ENCODE assay signal across 18 cellular contexts in the genomic region with DNA sequence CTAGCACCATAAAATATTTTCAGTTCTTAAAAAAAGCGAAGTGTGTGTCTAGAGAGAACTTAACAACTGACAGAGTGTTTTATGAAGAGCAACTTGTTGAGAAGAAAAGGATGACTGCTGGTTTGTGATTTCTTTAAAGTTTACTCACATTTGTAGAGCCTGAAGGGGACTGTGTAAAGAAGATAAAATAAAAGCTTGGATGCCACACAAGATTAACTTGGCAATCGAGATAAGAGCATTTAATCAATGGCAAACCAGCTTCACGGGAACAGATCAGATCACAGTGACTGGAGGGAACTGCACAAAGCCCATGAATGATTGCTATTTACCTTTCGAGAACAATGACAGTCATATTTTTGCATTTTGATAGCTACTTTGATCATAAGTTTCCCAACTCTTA.
DNase-seq lines count a peak whose midpoint lies in the region; ATAC-seq and TF ChIP-seq lines count a peak whose summit lies in the region.
"Had no signal": no experiment of that assay in that cellular context is flagged by ENCODE, and none has a peak within 500 bp of the region (broad histone marks: within the 10 kb centered on the region; RNA-seq: fewer than 3 reads in every experiment).

No MANE protein-coding gene starts in this region.

- CTCF ChIA-PET in PC-3 (lab: Charles Lee), result no interaction called here

- no peaks in the 10 kb centered on the region for H3K9me3 ChIP-seq in PC-3 (ENCODE audit: low read length)
- no peaks in the 10 kb centered on the region for H3K9me3 ChIP-seq in endodermal cell (ENCODE audit: control insufficient read depth, low read length)
- H3K9me3 ChIP-seq: BLaER1 had no signal

- 50 to 60% methylated on average over 3 to 4 of the region's 4 CpGs for WGBS in endodermal cell (ENCODE audit: insufficient coverage in 1 of 2, insufficient read length in 1 of 2), 2 experiments

- no peak overlapping the region for H3K4me3 Mint-ChIP-seq in endodermal cell
- no peak overlapping the region for H3K4me3 Mint-ChIP-seq in stimulated activated effector memory CD8-positive, alpha-beta T cell treated with anti-CD3 and anti-CD28 coated beads, Interleukin-12 subunit alpha, Interleukin-12 subunit beta, amount 100 ng/mL, for 72 hours
- H3K4me3 Mint-ChIP-seq: CD14-positive monocyte; CD4-positive, alpha-beta memory T cell had no signal

- H3K27ac ChIP-seq in PC-3 (ENCODE audit: low read length) (no peak overlapping the region), endodermal cell (ENCODE audit: low read depth, low read length) (no peak overlapping the region)
- H3K27ac ChIP-seq: BLaER1, GM23248, HL-60 had no signal

- no peaks in the 10 kb centered on the region for H3K4me1 ChIP-seq in PC-3 (ENCODE audit: insufficient read depth, low read length)
- peaks cover 3% of the 10 kb centered on the region for H3K4me1 ChIP-seq in endodermal cell (ENCODE audit: control insufficient read depth, insufficient read depth, low read length)
- H3K4me1 ChIP-seq: BLaER1 had no signal

- DNase-seq in NCI-H146 (lab: John Stamatoyannopoulos, UW) (peak; percentile 14), PC-3 (no peak), endodermal cell (no peak), HUDEP-2 (lab: John Stamatoyannopoulos, UW; ENCODE audit: unreplicated experiment in 76 of 76) (no peak), HT-29 (ENCODE audit: low spot score) (no peak), T-helper 1 cell (no peak)
- no peak for DNase-seq in stimulated activated effector memory CD8-positive, alpha-beta T cell treated with anti-CD3 and anti-CD28 coated beads, Interleukin-12 subunit alpha, Interleukin-12 subunit beta, amount 100 ng/mL, for 72 hours (ENCODE audit: low spot score in 2 of 2)
- DNase-seq: 8988T; CD4-positive, alpha-beta memory T cell; DMS153; DMS79; GDM1; GM23248; HCEC 1CT had no signal

- H3K9ac ChIP-seq in PC-3 (ENCODE audit: low read length) (no peak overlapping the region), endodermal cell (ENCODE audit: extremely low read depth, low read length, poor library complexity, severe bottlenecking) (no peak overlapping the region)
- H3K9ac ChIP-seq: BLaER1, GM23248 had no signal

- BruUV-seq in PC-3 (replicated peaks; lab: Mats Ljungman, UMichigan), result no TSS peak

- no peaks in the 10 kb centered on the region for H3K9me3 Mint-ChIP-seq in endodermal cell
- peaks cover 9% of the 10 kb centered on the region for H3K9me3 Mint-ChIP-seq in stimulated activated effector memory CD8-positive, alpha-beta T cell treated with anti-CD3 and anti-CD28 coated beads, Interleukin-12 subunit alpha, Interleukin-12 subunit beta, amount 100 ng/mL, for 72 hours
- H3K9me3 Mint-ChIP-seq: CD14-positive monocyte had no signal

- H3K4me1 Mint-ChIP-seq in endodermal cell, result peaks cover 28% of the 10 kb centered on the region
- H3K4me1 Mint-ChIP-seq in stimulated activated effector memory CD8-positive, alpha-beta T cell treated with anti-CD3 and anti-CD28 coated beads, Interleukin-12 subunit alpha, Interleukin-12 subunit beta, amount 100 ng/mL, for 72 hours, result no peaks in the 10 kb centered on the region
- H3K4me1 Mint-ChIP-seq: CD14-positive monocyte; CD4-positive, alpha-beta memory T cell had no signal

- no peaks in the 10 kb centered on the region for H3K9me2 ChIP-seq in PC-3 (replicated peaks; ENCODE audit: low read length)

- no peaks in the 10 kb centered on the region for H3K36me3 Mint-ChIP-seq in endodermal cell (ENCODE audit: low read depth)
- no peaks in the 10 kb centered on the region for H3K36me3 Mint-ChIP-seq in stimulated activated effector memory CD8-positive, alpha-beta T cell treated with anti-CD3 and anti-CD28 coated beads, Interleukin-12 subunit alpha, Interleukin-12 subunit beta, amount 100 ng/mL, for 72 hours
- H3K36me3 Mint-ChIP-seq: CD14-positive monocyte; CD4-positive, alpha-beta memory T cell had no signal

- H3K36me3 ChIP-seq in PC-3 (ENCODE audit: low read depth, low read length), result no peaks in the 10 kb centered on the region
- H3K36me3 ChIP-seq in endodermal cell (ENCODE audit: control insufficient read depth, insufficient read depth, low read length), result no peaks in the 10 kb centered on the region
- H3K36me3 ChIP-seq: BLaER1 had no signal

- H3F3A ChIP-seq in PC-3 (ENCODE audit: low read length, unreplicated experiment), result no peaks in the 10 kb centered on the region

- no peaks in the 10 kb centered on the region for H3K79me2 ChIP-seq in PC-3 (ENCODE audit: low read length)

- POLR2A ChIA-PET in PC-3 (lab: Charles Lee; ENCODE audit: unreplicated experiment), result no interaction called here

- no peaks in the 10 kb centered on the region for H3K27me3 ChIP-seq in PC-3 (ENCODE audit: low read length)
- no peaks in the 10 kb centered on the region for H3K27me3 ChIP-seq in endodermal cell (ENCODE audit: control insufficient read depth, insufficient read depth, low read length, poor library complexity, severe bottlenecking)
- H3K27me3 ChIP-seq: BLaER1 had no signal

- no peak overlapping the region for H3K4me2 ChIP-seq in PC-3 (ENCODE audit: low read length)
- H3K4me2 ChIP-seq: BLaER1 had no signal

- H3K27ac Mint-ChIP-seq in endodermal cell, result peak overlapping the region; percentile 28
- no peak overlapping the region for H3K27ac Mint-ChIP-seq in stimulated activated effector memory CD8-positive, alpha-beta T cell treated with anti-CD3 and anti-CD28 coated beads, Interleukin-12 subunit alpha, Interleukin-12 subunit beta, amount 100 ng/mL, for 72 hours
- H3K27ac Mint-ChIP-seq: CD14-positive monocyte; CD4-positive, alpha-beta memory T cell had no signal

- intact Hi-C loops in PC-3 (cut with micrococcal nuclease), result no loop called here

- H3K4me3 ChIP-seq in PC-3 (ENCODE audit: low read length), result no peak overlapping the region
- H3K4me3 ChIP-seq in endodermal cell (ENCODE audit: low read length), result no peak overlapping the region
- H3K4me3 ChIP-seq: BLaER1, GM23248 had no signal

- peak overlapping the region; percentile 35 for H2AFZ ChIP-seq in PC-3 (ENCODE audit: low read length)
- H2AFZ ChIP-seq: GM23248 had no signal

- H4K20me1 ChIP-seq in PC-3 (ENCODE audit: low read length), result no peaks in the 10 kb centered on the region
- H4K20me1 ChIP-seq: BLaER1 had no signal

- H3K27me3 Mint-ChIP-seq in endodermal cell (ENCODE audit: insufficient read depth), result no peaks in the 10 kb centered on the region
- H3K27me3 Mint-ChIP-seq: CD4-positive, alpha-beta memory T cell had no signal

- ATAC-seq in PC-3, result no peak
- ATAC-seq in stimulated activated effector memory CD8-positive, alpha-beta T cell treated with anti-CD3 and anti-CD28 coated beads, Interleukin-12 subunit alpha, Interleukin-12 subunit beta, amount 100 ng/mL, for 72 hours, result no peak
- ATAC-seq: HepG2 had no signal

- TF ChIP-seq CTCF in PC-3 (conservative IDR thresholded peaks at IDR 0.05; ENCODE audit: low read depth, low read length), result no peak
- TF ChIP-seq CTCF in endodermal cell (conservative IDR thresholded peaks at IDR 0.05), result no peak
